Comparison of ENCODE assay signal across 8 cellular contexts in the genomic region with DNA sequence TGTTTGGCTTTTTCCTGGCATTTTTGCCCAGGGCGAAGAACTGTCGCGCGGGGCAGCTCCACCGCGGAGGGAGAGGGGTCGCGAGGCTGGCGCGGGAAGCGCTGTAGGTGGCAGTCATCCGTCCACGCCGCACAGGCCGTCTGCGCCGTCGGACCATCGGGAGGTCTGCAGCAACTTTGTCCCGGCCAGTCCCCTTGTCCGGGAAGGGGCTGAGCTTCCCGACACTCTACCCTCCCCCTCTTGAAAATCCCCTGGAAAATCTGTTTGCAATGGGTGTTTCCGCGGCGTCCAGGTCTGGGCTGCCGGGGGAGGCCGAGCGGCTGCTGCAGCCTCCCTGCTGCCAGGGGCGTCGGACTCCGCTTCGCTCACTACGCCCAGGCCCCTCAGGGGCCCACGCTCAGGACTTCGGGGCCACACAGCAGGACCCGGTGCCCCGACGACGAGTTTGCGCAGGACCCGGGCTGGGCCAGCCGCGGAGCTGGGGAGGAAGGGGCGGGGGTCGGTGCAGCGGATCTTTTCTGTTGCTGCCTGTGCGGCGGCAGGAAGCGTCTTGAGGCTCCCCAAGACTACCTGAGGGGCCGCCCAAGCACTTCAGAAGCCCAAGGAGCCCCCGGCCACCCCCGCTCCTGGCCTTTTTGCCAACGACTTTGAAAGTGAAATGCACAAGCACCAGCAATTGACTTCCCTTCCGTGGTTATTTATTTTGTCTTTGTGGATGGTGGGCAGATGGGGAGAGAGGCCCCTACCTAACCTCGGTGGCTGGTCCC. TPM values are rescaled to one million over a fixed set of nuclear protein-coding genes. Genes with fewer than 3 reads are reported as not detected.
DNase-seq lines count a peak whose midpoint lies in the region; ATAC-seq and TF ChIP-seq lines count a peak whose summit lies in the region.
"Had no signal": no experiment of that assay in that cellular context is flagged by ENCODE, and none has a peak within 500 bp of the region (broad histone marks: within the 10 kb centered on the region; RNA-seq: fewer than 3 reads in every experiment).

No MANE protein-coding gene starts in this region.

- H3K9ac ChIP-seq in HUES6 (ENCODE audit: low read length) (no peak overlapping the region), neural cell (ENCODE audit: low read length) (peak overlapping the region; percentile 18)

- no peaks in the 10 kb centered on the region for H3K9me2 ChIP-seq in neural cell (ENCODE audit: insufficient read depth, low read length)

- H3K4me1 ChIP-seq in Caco-2 (peaks cover 51% of the 10 kb centered on the region), HUES6 (ENCODE audit: control insufficient read depth, insufficient read depth, low read length) (peaks cover 39% of the 10 kb centered on the region), ascending aorta (peaks cover 26 to 57% of the 10 kb centered on the region in 2 donors)

- H4K20me1 ChIP-seq in neural cell (ENCODE audit: insufficient read depth), result peaks cover 17% of the 10 kb centered on the region

- POLR2A ChIA-PET in Caco-2 (lab: Charles Lee), result interaction anchor here (0.6 to 8.0 kb wide), 12 partner anchors 8 to 151 kb away, joined by 3 to 174 read pairs (median 14); partner anchors contain the start of gene CBX8
- POLR2A ChIA-PET in activated naive CD8-positive, alpha-beta T cell treated with anti-CD3 and anti-CD28 coated beads, Interleukin-2, amount 10 ng/mL, durations not matched to agents 7 days and 5 days (lab: Charles Lee), result interaction anchor here (0.7 to 5.2 kb wide), 5 partner anchors 31 to 151 kb away, joined by 3 to 76 read pairs (median 3); partner anchors contain the start of gene CBX8

- H3K4me1 Mint-ChIP-seq in Caco-2 (ENCODE audit: low read depth, unreplicated experiment), result peaks cover 7% of the 10 kb centered on the region
- peaks cover 17% of the 10 kb centered on the region for H3K4me1 Mint-ChIP-seq in activated naive CD8-positive, alpha-beta T cell treated with anti-CD3 and anti-CD28 coated beads, Interleukin-2, amount 10 ng/mL, durations not matched to agents 7 days and 5 days

- H3K9me3 ChIP-seq in Caco-2, result no peaks in the 10 kb centered on the region
- H3K9me3 ChIP-seq in HUES6 (ENCODE audit: control insufficient read depth, insufficient read depth, low read depth, low read length), result 0 out of 2 replicates have a peak, but pooled peaks cover 3% of the 10 kb centered on the region
- H3K9me3 ChIP-seq in neural cell (ENCODE audit: low read length), result no peaks in the 10 kb centered on the region
- H3K9me3 ChIP-seq in ascending aorta, result no peaks in the 10 kb centered on the region

- H3K27me3 Mint-ChIP-seq in Caco-2 (ENCODE audit: insufficient read depth, unreplicated experiment), result no peaks in the 10 kb centered on the region
- peaks cover 44% of the 10 kb centered on the region for H3K27me3 Mint-ChIP-seq in activated naive CD8-positive, alpha-beta T cell treated with anti-CD3 and anti-CD28 coated beads, Interleukin-2, amount 10 ng/mL, durations not matched to agents 7 days and 5 days

- no peak for ATAC-seq in activated naive CD8-positive, alpha-beta T cell treated with anti-CD3 and anti-CD28 coated beads, Interleukin-2, amount 10 ng/mL, durations not matched to agents 7 days and 5 days (ENCODE audit: low read depth)
- ATAC-seq in GM18498 (IDR thresholded peaks at IDR 0.05; ENCODE audit: unreplicated experiment), result no peak
- no peak for ATAC-seq in HG02973 (IDR thresholded peaks at IDR 0.05; ENCODE audit: unreplicated experiment)

- TSS peak; percentile 34 for BruUV-seq in Caco-2 (replicated peaks; lab: Mats Ljungman, UMichigan)

- no peaks in the 10 kb centered on the region for H3F3A ChIP-seq in neural cell (ENCODE audit: insufficient read depth, low read length, poor library complexity, severe bottlenecking)

- TF ChIP-seq EP300 in neural cell (conservative IDR thresholded peaks at IDR 0.05; ENCODE audit: poor library complexity, severe bottlenecking), result no peak

- H3K36me3 ChIP-seq in Caco-2 (ENCODE audit: control insufficient read depth, insufficient read depth, low read length) (no peaks in the 10 kb centered on the region), HUES6 (ENCODE audit: control insufficient read depth, insufficient read depth, low read length) (no peaks in the 10 kb centered on the region), neural cell (ENCODE audit: insufficient read depth, low read length) (no peaks in the 10 kb centered on the region), ascending aorta (no peaks in the 10 kb centered on the region)

- H3K9me3 Mint-ChIP-seq in Caco-2 (ENCODE audit: unreplicated experiment), result no peaks in the 10 kb centered on the region
- H3K9me3 Mint-ChIP-seq in activated naive CD8-positive, alpha-beta T cell treated with anti-CD3 and anti-CD28 coated beads, Interleukin-2, amount 10 ng/mL, durations not matched to agents 7 days and 5 days, result no peaks in the 10 kb centered on the region

- no peak for TF ChIP-seq CTCF in Caco-2 (IDR thresholded peaks at IDR 0.05; ENCODE audit: insufficient read depth in 1 of 2, low read depth in 1 of 2, low read length in 1 of 2, severe bottlenecking in 1 of 2, unreplicated experiment in 1 of 2)
- no peak for TF ChIP-seq CTCF in neural cell (IDR thresholded peaks at IDR 0.05; ENCODE audit: poor library complexity, severe bottlenecking)
- TF ChIP-seq CTCF in ascending aorta (IDR thresholded peaks at IDR 0.05), result no peak

- H3K27me3 ChIP-seq in Caco-2 (replicated peaks; ENCODE audit: control insufficient read depth, insufficient read depth, low read length) (no peaks in the 10 kb centered on the region), HUES6 (ENCODE audit: control insufficient read depth, insufficient read depth, low read length) (peaks cover 87% of the 10 kb centered on the region), neural cell (ENCODE audit: insufficient read depth, low read depth, low read length) (peaks cover 57% of the 10 kb centered on the region), ascending aorta (peaks cover 32% of the 10 kb centered on the region)

- intact Hi-C loops in Caco-2 (cut with micrococcal nuclease; ENCODE audit: unreplicated experiment), result loop anchor here (2.0 kb wide), 2 partner anchors 31 to 99 kb away; no protein-coding TSS in a partner anchor
- intact Hi-C loops in ascending aorta (cut with DNase I), result loop anchor here (5.0 kb wide), 1 partner anchor 64 kb away; the partner anchor contains the start of gene CBX2

- H3K27ac ChIP-seq in HUES6 (ENCODE audit: low read depth, low read length), result no peak overlapping the region
- no peak overlapping the region for H3K27ac ChIP-seq in neural cell (ENCODE audit: low read length)
- no peak overlapping the region for H3K27ac ChIP-seq in ascending aorta

- peaks cover 13% of the 10 kb centered on the region for H3K79me2 ChIP-seq in neural cell (replicated peaks; ENCODE audit: insufficient read depth, low read length)

- peak overlapping the region; percentile 91 for H3K27ac Mint-ChIP-seq in Caco-2 (ENCODE audit: unreplicated experiment)
- no peak overlapping the region for H3K27ac Mint-ChIP-seq in activated naive CD8-positive, alpha-beta T cell treated with anti-CD3 and anti-CD28 coated beads, Interleukin-2, amount 10 ng/mL, durations not matched to agents 7 days and 5 days

- peak overlapping the region; percentile 80 for H3K4me3 Mint-ChIP-seq in Caco-2 (ENCODE audit: unreplicated experiment)
- peak overlapping the region; percentile 8 for H3K4me3 Mint-ChIP-seq in activated naive CD8-positive, alpha-beta T cell treated with anti-CD3 and anti-CD28 coated beads, Interleukin-2, amount 10 ng/mL, durations not matched to agents 7 days and 5 days

- H3K4me3 ChIP-seq in Caco-2 (ENCODE audit: low read depth, low read length) (peak overlapping the region; percentile 68), HUES6 (ENCODE audit: low read depth, low read length) (peak overlapping the region; percentile 11; the same call in 1 of the 2 replicates), neural cell (ENCODE audit: low read length) (no peak overlapping the region), ascending aorta (peak overlapping the region in 1 of 2 donors; percentile 64)

- H3K4me2 ChIP-seq in neural cell (ENCODE audit: low read length), result no peak overlapping the region

- CTCF ChIA-PET in Caco-2 (lab: Charles Lee), result interaction anchor here (0.7 to 4.2 kb wide), 17 partner anchors 24 to 167 kb away, joined by 3 to 87 read pairs (median 3); partner anchors contain the start of gene CBX8

- TF ChIP-seq RAD21 in neural cell (conservative IDR thresholded peaks at IDR 0.05), result no peak

- peaks cover 45% of the 10 kb centered on the region for H3K36me3 Mint-ChIP-seq in Caco-2 (ENCODE audit: insufficient read depth, unreplicated experiment)
- H3K36me3 Mint-ChIP-seq in activated naive CD8-positive, alpha-beta T cell treated with anti-CD3 and anti-CD28 coated beads, Interleukin-2, amount 10 ng/mL, durations not matched to agents 7 days and 5 days, result peaks cover 5% of the 10 kb centered on the region

- H2AFZ ChIP-seq in neural cell (ENCODE audit: low read depth, low read length), result no peak overlapping the region

- peak; percentile 66 to 69 for DNase-seq in Caco-2
- DNase-seq in activated naive CD8-positive, alpha-beta T cell treated with anti-CD3 and anti-CD28 coated beads, Interleukin-2, amount 10 ng/mL, durations not matched to agents 7 days and 5 days, result peak; percentile 53
- no peak for DNase-seq in ascending aorta (ENCODE audit: low spot score in 2 of 2)
- DNase-seq: cortex of kidney had no signal

TF ChIP-seq in neural cell, 6 proteins besides CTCF, POLR2A, EP300 and RAD21:
- peak; percentile 14 for TF ChIP-seq EZH2 (IDR thresholded peaks at IDR 0.05; ENCODE audit: borderline replicate concordance, insufficient read depth, low read length, poor library complexity, severe bottlenecking)
- TF ChIP-seq MXI1 (conservative IDR thresholded peaks at IDR 0.05; ENCODE audit: poor library complexity, severe bottlenecking), result no peak
- no peak for TF ChIP-seq TAF1 (IDR thresholded peaks at IDR 0.05; ENCODE audit: low read depth)
- TF ChIP-seq POLR2AphosphoS5 (IDR thresholded peaks at IDR 0.05), result peak; percentile 5

RNA-seq across cellular contexts. Expression of gene CBX4, which starts 2.3 kb away (rescaled TPM):
- total RNA-seq in Caco-2 (2022), result 90.8 and 114 TPM in 2 replicates
- 10 to 100 TPM; 53.8 to 54.4 TPM for total RNA-seq in activated naive CD8-positive, alpha-beta T cell treated with anti-CD3 and anti-CD28 coated beads, Interleukin-2, amount 10 ng/mL, durations not matched to agents 7 days and 5 days
- polyA plus RNA-seq in neural cell, result 31.9 and 34.6 TPM in 2 replicates
- 43.3 and 45.8 TPM in 2 replicates for polyA minus RNA-seq in neural cell
- total RNA-seq in ascending aorta, result 25.7 TPM

RNA-seq across cellular contexts. Expression of gene CBX8, which starts 44.7 kb away (rescaled TPM):
- total RNA-seq in Caco-2 (2022) (34.3 and 36.6 TPM in 2 replicates), ascending aorta (1.1 TPM)
- total RNA-seq in activated naive CD8-positive, alpha-beta T cell treated with anti-CD3 and anti-CD28 coated beads, Interleukin-2, amount 10 ng/mL, durations not matched to agents 7 days and 5 days, result 1 to 10 TPM; 4.9 to 5.5 TPM
- polyA plus RNA-seq in neural cell, result 15.4 and 27.6 TPM in 2 replicates
- 26.4 and 33.8 TPM in 2 replicates for polyA minus RNA-seq in neural cell

Comparison
In these comparisons a context has a peak if more than half of its experiments do, and no peak if none do; other contexts are left out.
1. DNase-seq: peak in Caco-2 (2 of 2) and activated naive CD8-positive, alpha-beta T cell treated with anti-CD3 and anti-CD28 coated beads, Interleukin-2, amount 10 ng/mL, durations not matched to agents 7 days and 5 days (single experiment); none in ascending aorta (0 of 2).